1 cellular context compared by ENCODE assay signal in the genomic region with DNA sequence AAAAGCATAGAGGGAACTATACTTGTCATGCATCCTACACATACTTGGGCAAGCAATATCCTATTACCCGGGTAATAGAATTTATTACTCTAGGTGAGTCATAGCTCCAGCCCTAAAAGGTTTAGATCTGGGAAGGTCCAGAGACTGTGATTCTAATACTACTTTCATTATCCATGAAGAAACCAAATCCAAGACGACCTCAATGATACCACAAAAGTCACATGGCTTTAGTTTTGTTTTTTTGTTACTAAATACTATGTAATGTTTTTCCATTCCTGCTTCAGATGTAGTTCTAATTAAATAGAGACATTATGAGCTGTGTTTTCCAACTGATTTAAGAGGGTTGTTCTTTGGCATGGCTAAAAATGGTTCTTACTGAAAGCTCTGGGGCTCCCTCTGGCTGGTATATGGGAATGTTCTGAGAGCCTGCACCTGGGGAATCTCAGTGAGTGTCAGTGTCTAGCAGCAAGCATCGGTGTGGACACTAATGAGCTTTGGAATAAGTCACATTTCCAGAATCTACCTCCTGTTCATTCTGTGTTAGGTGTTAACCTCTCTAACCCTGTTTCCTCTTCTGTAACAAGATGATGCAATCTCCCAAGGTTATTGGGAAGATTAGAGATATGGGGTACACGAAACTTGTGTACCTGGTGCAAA.
TF ChIP-seq lines count a peak whose summit lies in the region.

No MANE protein-coding gene starts in this region.

TF ChIP-seq in HepG2, 621 proteins besides CTCF, POLR2A, EP300 and RAD21 (continued from another document and continues in another):
- TF ChIP-seq ZNF567 (CRISPR knock-in tag; IDR thresholded peaks at IDR 0.05; ENCODE audit: borderline replicate concordance) (no peak), PAX8 (CRISPR knock-in tag; IDR thresholded peaks at IDR 0.05; ENCODE audit: borderline replicate concordance) (no peak), RBFOX2 (IDR thresholded peaks at IDR 0.05; ENCODE audit: low read depth, low read length) (no peak), KAT8 (CRISPR knock-in tag; IDR thresholded peaks at IDR 0.05) (no peak), ZNF251 (CRISPR knock-in tag; IDR thresholded peaks at IDR 0.05) (no peak), IRX3 (CRISPR knock-in tag; IDR thresholded peaks at IDR 0.05; ENCODE audit: borderline replicate concordance, low read depth) (no peak), ZEB1 (IDR thresholded peaks at IDR 0.05; ENCODE audit: insufficient replicate concordance, low read depth) (peak; percentile 62), PCBP1 (IDR thresholded peaks at IDR 0.05; ENCODE audit: borderline replicate concordance, low read depth, low read length) (no peak), ZBTB20 (CRISPR knock-in tag; IDR thresholded peaks at IDR 0.05; ENCODE audit: borderline replicate concordance, low read depth) (no peak), NFIC (IDR thresholded peaks at IDR 0.05; ENCODE audit: low read length) (0 out of 2 replicates have a peak, but pooled peaks have one; percentile 34), ZKSCAN5 (CRISPR knock-in tag; IDR thresholded peaks at IDR 0.05) (no peak), HES4 (CRISPR knock-in tag; IDR thresholded peaks at IDR 0.05; ENCODE audit: borderline replicate concordance) (no peak), POLR2G (IDR thresholded peaks at IDR 0.05; ENCODE audit: low read depth, low read length) (no peak), NFYB (CRISPR knock-in tag; IDR thresholded peaks at IDR 0.05) (no peak), ZC3H13 (CRISPR knock-in tag; IDR thresholded peaks at IDR 0.05) (no peak), ZNF792 (CRISPR knock-in tag; IDR thresholded peaks at IDR 0.05) (no peak), ZNF24 (IDR thresholded peaks at IDR 0.05) (no peak), ZBTB21 (CRISPR knock-in tag; IDR thresholded peaks at IDR 0.05) (no peak), ZFP36L1 (CRISPR knock-in tag; IDR thresholded peaks at IDR 0.05) (no peak), MLLT10 (CRISPR knock-in tag; IDR thresholded peaks at IDR 0.05) (no peak), KDM5B (CRISPR knock-in tag; IDR thresholded peaks at IDR 0.05; ENCODE audit: borderline replicate concordance) (no peak), CC2D1A (CRISPR knock-in tag; IDR thresholded peaks at IDR 0.05) (no peak), MIER3 (CRISPR knock-in tag; IDR thresholded peaks at IDR 0.05; ENCODE audit: borderline replicate concordance) (peak; percentile 46; the same call in 1 of the 2 replicates), CREB1 (IDR thresholded peaks at IDR 0.05) (no peak), CREB1 (CRISPR knock-in tag; IDR thresholded peaks at IDR 0.05) (0 out of 2 replicates have a peak, but pooled peaks have one; percentile 52), ZNF30 (CRISPR knock-in tag; IDR thresholded peaks at IDR 0.05) (no peak), ZNF644 (CRISPR knock-in tag; IDR thresholded peaks at IDR 0.05; ENCODE audit: low read depth) (no peak)
- TF ChIP-seq, protein P1, sequence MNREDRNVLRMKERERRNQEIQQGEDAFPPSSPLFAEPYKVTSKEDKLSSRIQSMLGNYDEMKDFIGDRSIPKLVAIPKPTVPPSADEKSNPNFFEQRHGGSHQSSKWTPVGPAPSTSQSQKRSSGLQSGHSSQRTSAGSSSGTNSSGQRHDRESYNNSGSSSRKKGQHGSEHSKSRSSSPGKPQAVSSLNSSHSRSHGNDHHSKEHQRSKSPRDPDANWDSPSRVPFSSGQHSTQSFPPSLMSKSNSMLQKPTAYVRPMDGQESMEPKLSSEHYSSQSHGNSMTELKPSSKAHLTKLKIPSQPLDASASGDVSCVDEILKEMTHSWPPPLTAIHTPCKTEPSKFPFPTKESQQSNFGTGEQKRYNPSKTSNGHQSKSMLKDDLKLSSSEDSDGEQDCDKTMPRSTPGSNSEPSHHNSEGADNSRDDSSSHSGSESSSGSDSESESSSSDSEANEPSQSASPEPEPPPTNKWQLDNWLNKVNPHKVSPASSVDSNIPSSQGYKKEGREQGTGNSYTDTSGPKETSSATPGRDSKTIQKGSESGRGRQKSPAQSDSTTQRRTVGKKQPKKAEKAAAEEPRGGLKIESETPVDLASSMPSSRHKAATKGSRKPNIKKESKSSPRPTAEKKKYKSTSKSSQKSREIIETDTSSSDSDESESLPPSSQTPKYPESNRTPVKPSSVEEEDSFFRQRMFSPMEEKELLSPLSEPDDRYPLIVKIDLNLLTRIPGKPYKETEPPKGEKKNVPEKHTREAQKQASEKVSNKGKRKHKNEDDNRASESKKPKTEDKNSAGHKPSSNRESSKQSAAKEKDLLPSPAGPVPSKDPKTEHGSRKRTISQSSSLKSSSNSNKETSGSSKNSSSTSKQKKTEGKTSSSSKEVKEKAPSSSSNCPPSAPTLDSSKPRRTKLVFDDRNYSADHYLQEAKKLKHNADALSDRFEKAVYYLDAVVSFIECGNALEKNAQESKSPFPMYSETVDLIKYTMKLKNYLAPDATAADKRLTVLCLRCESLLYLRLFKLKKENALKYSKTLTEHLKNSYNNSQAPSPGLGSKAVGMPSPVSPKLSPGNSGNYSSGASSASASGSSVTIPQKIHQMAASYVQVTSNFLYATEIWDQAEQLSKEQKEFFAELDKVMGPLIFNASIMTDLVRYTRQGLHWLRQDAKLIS (CRISPR knock-in tag; IDR thresholded peaks at IDR 0.05): no peak
- TF ChIP-seq, protein P2, sequence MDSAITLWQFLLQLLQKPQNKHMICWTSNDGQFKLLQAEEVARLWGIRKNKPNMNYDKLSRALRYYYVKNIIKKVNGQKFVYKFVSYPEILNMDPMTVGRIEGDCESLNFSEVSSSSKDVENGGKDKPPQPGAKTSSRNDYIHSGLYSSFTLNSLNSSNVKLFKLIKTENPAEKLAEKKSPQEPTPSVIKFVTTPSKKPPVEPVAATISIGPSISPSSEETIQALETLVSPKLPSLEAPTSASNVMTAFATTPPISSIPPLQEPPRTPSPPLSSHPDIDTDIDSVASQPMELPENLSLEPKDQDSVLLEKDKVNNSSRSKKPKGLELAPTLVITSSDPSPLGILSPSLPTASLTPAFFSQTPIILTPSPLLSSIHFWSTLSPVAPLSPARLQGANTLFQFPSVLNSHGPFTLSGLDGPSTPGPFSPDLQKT (CRISPR knock-in tag; IDR thresholded peaks at IDR 0.05; ENCODE audit: borderline replicate concordance): no peak
- TF ChIP-seq, protein P3, sequence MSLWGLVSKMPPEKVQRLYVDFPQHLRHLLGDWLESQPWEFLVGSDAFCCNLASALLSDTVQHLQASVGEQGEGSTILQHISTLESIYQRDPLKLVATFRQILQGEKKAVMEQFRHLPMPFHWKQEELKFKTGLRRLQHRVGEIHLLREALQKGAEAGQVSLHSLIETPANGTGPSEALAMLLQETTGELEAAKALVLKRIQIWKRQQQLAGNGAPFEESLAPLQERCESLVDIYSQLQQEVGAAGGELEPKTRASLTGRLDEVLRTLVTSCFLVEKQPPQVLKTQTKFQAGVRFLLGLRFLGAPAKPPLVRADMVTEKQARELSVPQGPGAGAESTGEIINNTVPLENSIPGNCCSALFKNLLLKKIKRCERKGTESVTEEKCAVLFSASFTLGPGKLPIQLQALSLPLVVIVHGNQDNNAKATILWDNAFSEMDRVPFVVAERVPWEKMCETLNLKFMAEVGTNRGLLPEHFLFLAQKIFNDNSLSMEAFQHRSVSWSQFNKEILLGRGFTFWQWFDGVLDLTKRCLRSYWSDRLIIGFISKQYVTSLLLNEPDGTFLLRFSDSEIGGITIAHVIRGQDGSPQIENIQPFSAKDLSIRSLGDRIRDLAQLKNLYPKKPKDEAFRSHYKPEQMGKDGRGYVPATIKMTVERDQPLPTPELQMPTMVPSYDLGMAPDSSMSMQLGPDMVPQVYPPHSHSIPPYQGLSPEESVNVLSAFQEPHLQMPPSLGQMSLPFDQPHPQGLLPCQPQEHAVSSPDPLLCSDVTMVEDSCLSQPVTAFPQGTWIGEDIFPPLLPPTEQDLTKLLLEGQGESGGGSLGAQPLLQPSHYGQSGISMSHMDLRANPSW (CRISPR knock-in tag; IDR thresholded peaks at IDR 0.05; ENCODE audit: borderline replicate concordance): no peak
- TF ChIP-seq, protein P4, sequence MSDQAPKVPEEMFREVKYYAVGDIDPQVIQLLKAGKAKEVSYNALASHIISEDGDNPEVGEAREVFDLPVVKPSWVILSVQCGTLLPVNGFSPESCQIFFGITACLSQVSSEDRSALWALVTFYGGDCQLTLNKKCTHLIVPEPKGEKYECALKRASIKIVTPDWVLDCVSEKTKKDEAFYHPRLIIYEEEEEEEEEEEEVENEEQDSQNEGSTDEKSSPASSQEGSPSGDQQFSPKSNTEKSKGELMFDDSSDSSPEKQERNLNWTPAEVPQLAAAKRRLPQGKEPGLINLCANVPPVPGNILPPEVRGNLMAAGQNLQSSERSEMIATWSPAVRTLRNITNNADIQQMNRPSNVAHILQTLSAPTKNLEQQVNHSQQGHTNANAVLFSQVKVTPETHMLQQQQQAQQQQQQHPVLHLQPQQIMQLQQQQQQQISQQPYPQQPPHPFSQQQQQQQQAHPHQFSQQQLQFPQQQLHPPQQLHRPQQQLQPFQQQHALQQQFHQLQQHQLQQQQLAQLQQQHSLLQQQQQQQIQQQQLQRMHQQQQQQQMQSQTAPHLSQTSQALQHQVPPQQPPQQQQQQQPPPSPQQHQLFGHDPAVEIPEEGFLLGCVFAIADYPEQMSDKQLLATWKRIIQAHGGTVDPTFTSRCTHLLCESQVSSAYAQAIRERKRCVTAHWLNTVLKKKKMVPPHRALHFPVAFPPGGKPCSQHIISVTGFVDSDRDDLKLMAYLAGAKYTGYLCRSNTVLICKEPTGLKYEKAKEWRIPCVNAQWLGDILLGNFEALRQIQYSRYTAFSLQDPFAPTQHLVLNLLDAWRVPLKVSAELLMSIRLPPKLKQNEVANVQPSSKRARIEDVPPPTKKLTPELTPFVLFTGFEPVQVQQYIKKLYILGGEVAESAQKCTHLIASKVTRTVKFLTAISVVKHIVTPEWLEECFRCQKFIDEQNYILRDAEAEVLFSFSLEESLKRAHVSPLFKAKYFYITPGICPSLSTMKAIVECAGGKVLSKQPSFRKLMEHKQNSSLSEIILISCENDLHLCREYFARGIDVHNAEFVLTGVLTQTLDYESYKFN (CRISPR knock-in tag; conservative IDR thresholded peaks at IDR 0.05): peak; percentile 50; the same call in 1 of the 2 replicates
- TF ChIP-seq, protein P5, sequence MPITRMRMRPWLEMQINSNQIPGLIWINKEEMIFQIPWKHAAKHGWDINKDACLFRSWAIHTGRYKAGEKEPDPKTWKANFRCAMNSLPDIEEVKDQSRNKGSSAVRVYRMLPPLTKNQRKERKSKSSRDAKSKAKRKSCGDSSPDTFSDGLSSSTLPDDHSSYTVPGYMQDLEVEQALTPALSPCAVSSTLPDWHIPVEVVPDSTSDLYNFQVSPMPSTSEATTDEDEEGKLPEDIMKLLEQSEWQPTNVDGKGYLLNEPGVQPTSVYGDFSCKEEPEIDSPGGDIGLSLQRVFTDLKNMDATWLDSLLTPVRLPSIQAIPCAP (CRISPR knock-in tag; IDR thresholded peaks at IDR 0.05; ENCODE audit: low read depth): no peak
- TF ChIP-seq, protein P6, sequence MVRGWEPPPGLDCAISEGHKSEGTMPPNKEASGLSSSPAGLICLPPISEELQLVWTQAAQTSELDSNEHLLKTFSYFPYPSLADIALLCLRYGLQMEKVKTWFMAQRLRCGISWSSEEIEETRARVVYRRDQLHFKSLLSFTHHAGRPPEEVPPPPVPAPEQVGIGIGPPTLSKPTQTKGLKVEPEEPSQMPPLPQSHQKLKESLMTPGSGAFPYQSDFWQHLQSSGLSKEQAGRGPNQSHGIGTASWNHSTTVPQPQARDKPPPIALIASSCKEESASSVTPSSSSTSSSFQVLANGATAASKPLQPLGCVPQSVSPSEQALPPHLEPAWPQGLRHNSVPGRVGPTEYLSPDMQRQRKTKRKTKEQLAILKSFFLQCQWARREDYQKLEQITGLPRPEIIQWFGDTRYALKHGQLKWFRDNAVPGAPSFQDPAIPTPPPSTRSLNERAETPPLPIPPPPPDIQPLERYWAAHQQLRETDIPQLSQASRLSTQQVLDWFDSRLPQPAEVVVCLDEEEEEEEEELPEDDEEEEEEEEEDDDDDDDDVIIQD (CRISPR knock-in tag; IDR thresholded peaks at IDR 0.05; ENCODE audit: low read depth): peak; percentile 69; the same call in 1 of the 2 replicates
- TF ChIP-seq, protein P7, sequence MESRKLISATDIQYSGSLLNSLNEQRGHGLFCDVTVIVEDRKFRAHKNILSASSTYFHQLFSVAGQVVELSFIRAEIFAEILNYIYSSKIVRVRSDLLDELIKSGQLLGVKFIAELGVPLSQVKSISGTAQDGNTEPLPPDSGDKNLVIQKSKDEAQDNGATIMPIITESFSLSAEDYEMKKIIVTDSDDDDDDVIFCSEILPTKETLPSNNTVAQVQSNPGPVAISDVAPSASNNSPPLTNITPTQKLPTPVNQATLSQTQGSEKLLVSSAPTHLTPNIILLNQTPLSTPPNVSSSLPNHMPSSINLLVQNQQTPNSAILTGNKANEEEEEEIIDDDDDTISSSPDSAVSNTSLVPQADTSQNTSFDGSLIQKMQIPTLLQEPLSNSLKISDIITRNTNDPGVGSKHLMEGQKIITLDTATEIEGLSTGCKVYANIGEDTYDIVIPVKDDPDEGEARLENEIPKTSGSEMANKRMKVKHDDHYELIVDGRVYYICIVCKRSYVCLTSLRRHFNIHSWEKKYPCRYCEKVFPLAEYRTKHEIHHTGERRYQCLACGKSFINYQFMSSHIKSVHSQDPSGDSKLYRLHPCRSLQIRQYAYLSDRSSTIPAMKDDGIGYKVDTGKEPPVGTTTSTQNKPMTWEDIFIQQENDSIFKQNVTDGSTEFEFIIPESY (CRISPR knock-in tag; IDR thresholded peaks at IDR 0.05): no peak
- TF ChIP-seq, protein P8, sequence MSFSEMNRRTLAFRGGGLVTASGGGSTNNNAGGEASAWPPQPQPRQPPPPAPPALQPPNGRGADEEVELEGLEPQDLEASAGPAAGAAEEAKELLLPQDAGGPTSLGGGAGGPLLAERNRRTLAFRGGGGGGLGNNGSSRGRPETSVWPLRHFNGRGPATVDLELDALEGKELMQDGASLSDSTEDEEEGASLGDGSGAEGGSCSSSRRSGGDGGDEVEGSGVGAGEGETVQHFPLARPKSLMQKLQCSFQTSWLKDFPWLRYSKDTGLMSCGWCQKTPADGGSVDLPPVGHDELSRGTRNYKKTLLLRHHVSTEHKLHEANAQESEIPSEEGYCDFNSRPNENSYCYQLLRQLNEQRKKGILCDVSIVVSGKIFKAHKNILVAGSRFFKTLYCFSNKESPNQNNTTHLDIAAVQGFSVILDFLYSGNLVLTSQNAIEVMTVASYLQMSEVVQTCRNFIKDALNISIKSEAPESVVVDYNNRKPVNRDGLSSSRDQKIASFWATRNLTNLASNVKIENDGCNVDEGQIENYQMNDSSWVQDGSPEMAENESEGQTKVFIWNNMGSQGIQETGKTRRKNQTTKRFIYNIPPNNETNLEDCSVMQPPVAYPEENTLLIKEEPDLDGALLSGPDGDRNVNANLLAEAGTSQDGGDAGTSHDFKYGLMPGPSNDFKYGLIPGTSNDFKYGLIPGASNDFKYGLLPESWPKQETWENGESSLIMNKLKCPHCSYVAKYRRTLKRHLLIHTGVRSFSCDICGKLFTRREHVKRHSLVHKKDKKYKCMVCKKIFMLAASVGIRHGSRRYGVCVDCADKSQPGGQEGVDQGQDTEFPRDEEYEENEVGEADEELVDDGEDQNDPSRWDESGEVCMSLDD (CRISPR knock-in tag; IDR thresholded peaks at IDR 0.05; ENCODE audit: borderline replicate concordance): no peak
- TF ChIP-seq, protein P9, sequence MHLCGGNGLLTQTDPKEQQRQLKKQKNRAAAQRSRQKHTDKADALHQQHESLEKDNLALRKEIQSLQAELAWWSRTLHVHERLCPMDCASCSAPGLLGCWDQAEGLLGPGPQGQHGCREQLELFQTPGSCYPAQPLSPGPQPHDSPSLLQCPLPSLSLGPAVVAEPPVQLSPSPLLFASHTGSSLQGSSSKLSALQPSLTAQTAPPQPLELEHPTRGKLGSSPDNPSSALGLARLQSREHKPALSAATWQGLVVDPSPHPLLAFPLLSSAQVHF (CRISPR knock-in tag; IDR thresholded peaks at IDR 0.05): no peak
- TF ChIP-seq, protein P10, sequence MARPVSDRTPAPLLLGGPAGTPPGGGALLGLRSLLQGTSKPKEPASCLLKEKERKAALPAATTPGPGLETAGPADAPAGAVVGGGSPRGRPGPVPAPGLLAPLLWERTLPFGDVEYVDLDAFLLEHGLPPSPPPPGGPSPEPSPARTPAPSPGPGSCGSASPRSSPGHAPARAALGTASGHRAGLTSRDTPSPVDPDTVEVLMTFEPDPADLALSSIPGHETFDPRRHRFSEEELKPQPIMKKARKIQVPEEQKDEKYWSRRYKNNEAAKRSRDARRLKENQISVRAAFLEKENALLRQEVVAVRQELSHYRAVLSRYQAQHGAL (CRISPR knock-in tag; IDR thresholded peaks at IDR 0.05; ENCODE audit: not compliant biosample characterization): no peak
